29 cellular contexts compared by ENCODE assay signal in genomic region chr3:140931-141330, GRCh38.
"Had no signal": no experiment of that assay in that cellular context is flagged by ENCODE, and none has a peak within 500 bp of the region (broad histone marks: within the 10 kb centered on the region; RNA-seq: fewer than 3 reads in every experiment).

No MANE protein-coding gene starts in this region.

- H3K27me3 Mint-ChIP-seq: stimulated activated memory B cell treated with anti-CD40 and anti-IgM and Interleukin-4, amounts not matched to agents 10 μg/mL and 1 μg/mL and 100 μg/mL, for 72 hours; stimulated activated naive CD8-positive, alpha-beta T cell treated with anti-CD3 and anti-CD28 coated beads, Interleukin-15, amount 100 ng/mL, for 72 hours had no signal

- FAIRE-seq: urothelium cell line had no signal

- DNase-seq: stimulated activated CD4-positive, alpha-beta T cell treated with anti-CD3 and anti-CD28 coated beads, Interleukin-2, amount 100 ng/mL, for 48 hours; stimulated activated CD4-positive, alpha-beta T cell treated with anti-CD3 and anti-CD28 coated beads, Interleukin-4, amount 100 ng/mL, for 1 hour; stimulated activated CD4-positive, alpha-beta T cell treated with anti-CD3 and anti-CD28 coated beads, Interleukin-4, amount 100 ng/mL, for 24 hours; stimulated activated CD4-positive, alpha-beta T cell treated with anti-CD3 and anti-CD28 coated beads, Interleukin-4, amount 100 ng/mL, for 4 hours; stimulated activated CD8-positive, alpha-beta memory T cell treated with anti-CD3 and anti-CD28 coated beads, Interleukin-4, amount 100 ng/mL, for 48 hours; stimulated activated naive B cell treated with anti-CD40 and anti-IgM and Interleukin-4, amounts not matched to agents 10 μg/mL and 1 μg/mL and 100 μg/mL, for 72 hours; stimulated activated naive CD4-positive, alpha-beta T cell; stimulated activated naive CD4-positive, alpha-beta T cell treated with Interleukin-2 at 50 U/mL for 16 hours; stimulated activated naive CD8-positive, alpha-beta T cell treated with anti-CD3 and anti-CD28 coated beads, Interleukin-15, amount 100 ng/mL, for 72 hours; stimulated activated naive CD8-positive, alpha-beta T cell treated with anti-CD3 and anti-CD28 coated beads, Interleukin-15, Interleukin-2, amounts not matched to agents 100 U/mL and 50 U/mL, for 24 hours; stomach; substantia nigra; testis; thyroid gland; tibial artery; transverse colon; trophoblast cell; upper lobe of left lung; upper lobe of right lung; uterus had no signal

- H3K36me3 Mint-ChIP-seq: stimulated activated effector memory CD8-positive, alpha-beta T cell treated with anti-CD3 and anti-CD28 coated beads, Interleukin-12 subunit alpha, Interleukin-12 subunit beta, amount 100 ng/mL, for 72 hours; stimulated activated memory B cell treated with anti-CD40 and anti-IgM and Interleukin-4, amounts not matched to agents 10 μg/mL and 1 μg/mL and 100 μg/mL, for 72 hours; stimulated activated naive B cell treated with anti-CD40 and anti-IgM and Interleukin-4, amounts not matched to agents 10 μg/mL and 1 μg/mL and 100 μg/mL, for 72 hours; type B pancreatic cell had no signal

- H3K36me3 ChIP-seq: stomach, suprapubic skin, thoracic aorta, thyroid gland, tibial artery, tibial nerve, transverse colon, upper lobe of left lung, upper lobe of right lung, uterus, vagina had no signal

- H3K27me3 ChIP-seq: stomach, suprapubic skin, testis, thyroid gland, tibial artery, tibial nerve, transverse colon, upper lobe of left lung, upper lobe of right lung, uterus, vagina had no signal

- H3K4me1 Mint-ChIP-seq: stimulated activated effector memory CD8-positive, alpha-beta T cell treated with anti-CD3 and anti-CD28 coated beads, Interleukin-12 subunit alpha, Interleukin-12 subunit beta, amount 100 ng/mL, for 72 hours; stimulated activated memory B cell treated with anti-CD40 and anti-IgM and Interleukin-4, amounts not matched to agents 10 μg/mL and 1 μg/mL and 100 μg/mL, for 72 hours; stimulated activated naive B cell treated with anti-CD40 and anti-IgM and Interleukin-4, amounts not matched to agents 10 μg/mL and 1 μg/mL and 100 μg/mL, for 72 hours; stimulated activated naive CD8-positive, alpha-beta T cell treated with anti-CD3 and anti-CD28 coated beads, Interleukin-15, amount 100 ng/mL, for 72 hours had no signal

- ATAC-seq: stimulated activated effector memory CD8-positive, alpha-beta T cell treated with anti-CD3 and anti-CD28 coated beads, Interleukin-12 subunit alpha, Interleukin-12 subunit beta, amount 100 ng/mL, for 72 hours; stimulated activated memory B cell treated with anti-CD40 and anti-IgM and Interleukin-4, amounts not matched to agents 10 μg/mL and 1 μg/mL and 100 μg/mL, for 72 hours; stimulated activated naive B cell treated with anti-CD40 and anti-IgM and Interleukin-4, amounts not matched to agents 10 μg/mL and 1 μg/mL and 100 μg/mL, for 72 hours; stimulated activated naive CD8-positive, alpha-beta T cell treated with anti-CD3 and anti-CD28 coated beads, Interleukin-15, amount 100 ng/mL, for 72 hours; stimulated activated naive CD8-positive, alpha-beta T cell treated with anti-CD3 and anti-CD28 coated beads, Interleukin-15, Interleukin-2, amounts not matched to agents 100 U/mL and 50 U/mL, for 24 hours; upper lobe of right lung had no signal

- H3K4me3 Mint-ChIP-seq: stimulated activated effector memory CD8-positive, alpha-beta T cell treated with anti-CD3 and anti-CD28 coated beads, Interleukin-12 subunit alpha, Interleukin-12 subunit beta, amount 100 ng/mL, for 72 hours; stimulated activated memory B cell treated with anti-CD40 and anti-IgM and Interleukin-4, amounts not matched to agents 10 μg/mL and 1 μg/mL and 100 μg/mL, for 72 hours; stimulated activated naive B cell treated with anti-CD40 and anti-IgM and Interleukin-4, amounts not matched to agents 10 μg/mL and 1 μg/mL and 100 μg/mL, for 72 hours; stimulated activated naive CD8-positive, alpha-beta T cell treated with anti-CD3 and anti-CD28 coated beads, Interleukin-15, amount 100 ng/mL, for 72 hours; stimulated activated naive CD8-positive, alpha-beta T cell treated with anti-CD3 and anti-CD28 coated beads, Interleukin-15, Interleukin-2, amounts not matched to agents 100 ng/mL and 50 ng/mL, for 24 hours; type B pancreatic cell had no signal

- H3K4me3 ChIP-seq: stomach, suprapubic skin, testis, thoracic aorta, thyroid gland, tibial artery, tibial nerve, transverse colon, upper lobe of left lung, upper lobe of right lung, uterus, vagina had no signal

- H3K27ac Mint-ChIP-seq: stimulated activated effector memory CD8-positive, alpha-beta T cell treated with anti-CD3 and anti-CD28 coated beads, Interleukin-12 subunit alpha, Interleukin-12 subunit beta, amount 100 ng/mL, for 72 hours; stimulated activated memory B cell treated with anti-CD40 and anti-IgM and Interleukin-4, amounts not matched to agents 10 μg/mL and 1 μg/mL and 100 μg/mL, for 72 hours; stimulated activated naive B cell treated with anti-CD40 and anti-IgM and Interleukin-4, amounts not matched to agents 10 μg/mL and 1 μg/mL and 100 μg/mL, for 72 hours; stimulated activated naive CD8-positive, alpha-beta T cell treated with anti-CD3 and anti-CD28 coated beads, Interleukin-15, amount 100 ng/mL, for 72 hours; stimulated activated naive CD8-positive, alpha-beta T cell treated with anti-CD3 and anti-CD28 coated beads, Interleukin-15, Interleukin-2, amounts not matched to agents 100 ng/mL and 50 ng/mL, for 24 hours; type B pancreatic cell had no signal

- H3K9me3 Mint-ChIP-seq: type B pancreatic cell had no signal

- H3K4me1 ChIP-seq: suprapubic skin, testis, thyroid gland, tibial artery, tibial nerve, transverse colon, upper lobe of left lung, upper lobe of right lung, uterus, vagina had no signal

- H3K9me3 ChIP-seq: stomach, suprapubic skin, testis, thoracic aorta, thyroid gland, tibial artery, tibial nerve, transverse colon, upper lobe of left lung, upper lobe of right lung, uterus, vagina had no signal

- H3K27ac ChIP-seq: stomach, suprapubic skin, testis, thoracic aorta, thyroid gland, tibial artery, tibial nerve, transverse colon, upper lobe of left lung, upper lobe of right lung, uterus, vagina had no signal
